ENCODE assay signal across 17 cellular contexts in genomic region chr11:33863418-33864172, GRCh38. TPM values are rescaled to one million over a fixed set of nuclear protein-coding genes. Genes with fewer than 3 reads are reported as not detected.
DNase-seq lines count a peak whose midpoint lies in the region; ATAC-seq and TF ChIP-seq lines count a peak whose summit lies in the region.
"Had no signal": no experiment of that assay in that cellular context is flagged by ENCODE, and none has a peak within 500 bp of the region (broad histone marks: within the 10 kb centered on the region; RNA-seq: fewer than 3 reads in every experiment).

No MANE protein-coding gene starts in this region.

- H3K36me3 ChIP-seq in WERI-Rb-1 (no peaks in the 10 kb centered on the region), vagina (no peaks in the 10 kb centered on the region)
- H3K36me3 ChIP-seq: SJCRH30 had no signal

- intact Hi-C loops in vagina (cut with DNase I) = no loop called here

- TF ChIP-seq CTCF in WERI-Rb-1 (IDR thresholded peaks at IDR 0.05; ENCODE audit: low read depth, low read length) = peak; percentile 8; the same call in 1 of the 2 replicates
- TF ChIP-seq CTCF in fibroblast of the aortic adventitia (IDR thresholded peaks at IDR 0.05; ENCODE audit: insufficient read depth, low read length) = no peak
- TF ChIP-seq CTCF in vagina (IDR thresholded peaks at IDR 0.05) = no peak

- H3K9me3 ChIP-seq in WERI-Rb-1 (ENCODE audit: severe bottlenecking) = no peaks in the 10 kb centered on the region
- H3K9me3 ChIP-seq in vagina = no peaks in the 10 kb centered on the region
- H3K9me3 ChIP-seq: SJCRH30 had no signal

- H3K27ac ChIP-seq in WERI-Rb-1 (no peak overlapping the region), vagina (peak overlapping the region; percentile 10)
- H3K27ac ChIP-seq: 22Rv1, RWPE1, SJCRH30 had no signal

- DNase-seq in NCI-H82 (lab: John Stamatoyannopoulos, UW) (peak; percentile 2), NCI-H82 treated with DMSO at 0.1 percent for 48 hours (lab: John Stamatoyannopoulos, UW; ENCODE audit: unreplicated experiment) (no peak), WERI-Rb-1 (no peak), fibroblast of the aortic adventitia (ENCODE audit: low read depth) (peak; percentile 4), vagina (ENCODE audit: extremely low spot score in 2 of 2) (peak in 1 of 2 donors; percentile 58), NCI-H2227 treated with DMSO at 0.1 percent for 48 hours (lab: John Stamatoyannopoulos, UW) (no peak), NCI-H510A (lab: John Stamatoyannopoulos, UW) (no peak)
- DNase-seq: DMS53, HCEC 1CT, NCI-H1105, NCI-H1694 treated with DMSO at 0.1 percent for 48 hours, NCI-H2171, NCI-H510A treated with DMSO at 0.1 percent for 48 hours, SJCRH30 had no signal

- H3K4me1 ChIP-seq in vagina = peaks cover 23% of the 10 kb centered on the region

- H3K4me3 ChIP-seq in WERI-Rb-1 (ENCODE audit: low read depth, low read length) (no peak overlapping the region), fibroblast of the aortic adventitia (ENCODE audit: low read depth, low read length) (no peak overlapping the region), vagina (no peak overlapping the region)
- H3K4me3 ChIP-seq: SJCRH30 had no signal

- no peak for ATAC-seq in GM18858 (IDR thresholded peaks at IDR 0.05; ENCODE audit: unreplicated experiment)

- no peaks in the 10 kb centered on the region for H3K27me3 ChIP-seq in WERI-Rb-1 (ENCODE audit: insufficient read depth, low read depth, severe bottlenecking)
- no peaks in the 10 kb centered on the region for H3K27me3 ChIP-seq in vagina

- no peak for TF ChIP-seq POLR2A in vagina (IDR thresholded peaks at IDR 0.05)

RNA-seq across cellular contexts. Expression of gene LMO2, which starts 28.3 kb away (rescaled TPM):
- 5.6 and 21.8 TPM in 2 replicates for total RNA-seq in fibroblast of the aortic adventitia (ENCODE audit: low replicate concordance)
- 26.5 TPM for total RNA-seq in vagina

Comparison
In these comparisons a context has a peak if more than half of its experiments do, and no peak if none do; other contexts are left out.
1. DNase-seq: peak in NCI-H82 (single experiment) and fibroblast of the aortic adventitia (single experiment); none in NCI-H82 treated with DMSO at 0.1 percent for 48 hours (single experiment), WERI-Rb-1 (single experiment), NCI-H2227 treated with DMSO at 0.1 percent for 48 hours (single experiment) and NCI-H510A (single experiment).